17 cellular contexts compared by ENCODE assay signal in genomic region chr9:134193912-134194535, GRCh38. TPM values are rescaled to one million over a fixed set of nuclear protein-coding genes. Genes with fewer than 3 reads are reported as not detected.
DNase-seq lines count a peak whose midpoint lies in the region; ATAC-seq, FAIRE-seq and TF ChIP-seq lines count a peak whose summit lies in the region.
"Had no signal": no experiment of that assay in that cellular context is flagged by ENCODE, and none has a peak within 500 bp of the region (broad histone marks: within the 10 kb centered on the region; RNA-seq: fewer than 3 reads in every experiment).

No MANE protein-coding gene starts in this region.

- peaks cover 3% of the 10 kb centered on the region; the same call in 1 of the 2 replicates for H3K23me2 ChIP-seq in H1 (ENCODE audit: low read depth, low read length)

- H3K27me3 Mint-ChIP-seq in neural crest cell (ENCODE audit: low read depth) (no peaks in the 10 kb centered on the region), T-helper 17 cell (no peaks in the 10 kb centered on the region)
- H3K27me3 Mint-ChIP-seq: CD4-positive, alpha-beta memory T cell had no signal

- H2BK15ac ChIP-seq in H1 (ENCODE audit: low read length), result no peak overlapping the region

- POLR2A ChIA-PET in HepG2 (lab: Yijun Ruan, JAX), result no interaction called here
- POLR2A ChIA-PET in H1 (lab: Charles Lee; ENCODE audit: partially characterized antibody), result interaction anchor here (1.0 kb wide), 1 partner anchor 75 kb away, joined by 3 read pairs; no protein-coding TSS in a partner anchor

- H3K4ac ChIP-seq in H1 (replicated peaks; ENCODE audit: insufficient read length, low read depth, low read length), result no peak overlapping the region

- no peak overlapping the region for H3K23ac ChIP-seq in H1 (ENCODE audit: insufficient read length)

- H2AFZ ChIP-seq in HepG2 (ENCODE audit: low read length) (no peak overlapping the region), H1 (ENCODE audit: low read length) (no peak overlapping the region)

- H3K36me3 ChIP-seq in right lobe of liver, result no peaks in the 10 kb centered on the region
- H3K36me3 ChIP-seq in HepG2 (replicated peaks in 1 of 2; ENCODE audit: control insufficient read depth in 1 of 2, insufficient read depth in 2 of 2, low read length in 2 of 2), result no peaks in the 10 kb centered on the region
- H3K36me3 ChIP-seq in H1 (ENCODE audit: control insufficient read depth in 2 of 4, insufficient read depth in 4 of 4, low read length in 3 of 4), result no peaks in the 10 kb centered on the region
- H3K36me3 ChIP-seq in aorta (ENCODE audit: control insufficient read depth in 1 of 2, insufficient read depth in 2 of 2, low read length in 1 of 2), result no peaks in the 10 kb centered on the region

- TF ChIP-seq CTCF in right lobe of liver (IDR thresholded peaks at IDR 0.05), result no peak
- no peak for TF ChIP-seq CTCF in HepG2 (CRISPR knock-in tag; IDR thresholded peaks at IDR 0.05)
- no peak for TF ChIP-seq CTCF in H1 (IDR thresholded peaks at IDR 0.05; ENCODE audit: control extremely low read depth in 1 of 3, insufficient read depth in 1 of 3, low read depth in 1 of 3, low read length in 3 of 3)
- no peak for TF ChIP-seq CTCF in neural crest cell (conservative IDR thresholded peaks at IDR 0.05)

- no peak overlapping the region for H2BK20ac ChIP-seq in H1 (ENCODE audit: low read length)

- intact Hi-C loops in right lobe of liver (cut with DNase I) (no loop called here), HepG2 (cut with micrococcal nuclease; ENCODE audit: unreplicated experiment) (no loop called here), aorta (cut with DNase I) (no loop called here)

- TF ChIP-seq POLR2A in right lobe of liver (IDR thresholded peaks at IDR 0.05), result no peak
- no peak for TF ChIP-seq POLR2A in HepG2 (IDR thresholded peaks at IDR 0.05; ENCODE audit: insufficient read depth in 1 of 2, low read depth in 2 of 2, low read length in 2 of 2)
- TF ChIP-seq POLR2A in H1 (IDR thresholded peaks at IDR 0.05; ENCODE audit: control extremely low read depth in 1 of 2, low read depth in 2 of 2, low read length in 2 of 2), result no peak

- H4K91ac ChIP-seq in H1 (replicated peaks; ENCODE audit: insufficient read length, low read length), result no peak overlapping the region

- in situ Hi-C loops in HepG2 (cut with HindIII; ENCODE audit: extremely low pct_ligation_motif_present, low pct_unique_long_range_greater_than_20kb), result no loop called here

- CTCF ChIA-PET in HepG2 (lab: Yijun Ruan, JAX; ENCODE audit: low intra/inter-chr PET ratio, low total read pairs), result no interaction called here
- CTCF ChIA-PET in H1 (lab: Charles Lee; ENCODE audit: partially characterized antibody), result interaction anchor here (1.8 kb wide), 1 partner anchor 18 kb away, joined by 4 read pairs; no protein-coding TSS in a partner anchor

- no peak overlapping the region for H3K56ac ChIP-seq in H1 (replicated peaks; ENCODE audit: insufficient read length, low read depth, low read length)

- no peak overlapping the region for H4K5ac ChIP-seq in H1 (ENCODE audit: insufficient read length, low read depth, low read length)

- no peak overlapping the region for H2BK120ac ChIP-seq in H1 (replicated peaks; ENCODE audit: low read depth, low read length)

- H3K27me3 ChIP-seq in right lobe of liver, result no peaks in the 10 kb centered on the region
- H3K27me3 ChIP-seq in HepG2 (ENCODE audit: control insufficient read depth in 1 of 2, insufficient read depth in 2 of 2, low read length in 2 of 2), result peaks cover 11 to 52% of the 10 kb centered on the region in 2 experiments; a peak in 4 of 5 replicates
- H3K27me3 ChIP-seq in H1 (replicated peaks in 1 of 4; ENCODE audit: control insufficient read depth in 3 of 4, extremely low read depth in 1 of 4, insufficient read depth in 3 of 4, low read length in 3 of 4), result 0 out of 7 replicates have a peak, but pooled peaks cover 0 to 2% (median 0%) of the 10 kb centered on the region in 4 experiments
- no peaks in the 10 kb centered on the region for H3K27me3 ChIP-seq in aorta (ENCODE audit: control insufficient read depth in 1 of 2, insufficient read depth in 2 of 2, low read length in 1 of 2)

- 90% methylated on average over 4 of the region's 11 CpGs for WGBS in right lobe of liver (ENCODE audit: insufficient coverage, low coverage, low lambda C conversion rate, missing lambda C conversion rate)
- WGBS in HepG2 (ENCODE audit: low lambda C conversion rate), result 29% methylated on average over 6 of the region's 11 CpGs
- WGBS in H1 (ENCODE audit: extremely low coverage in 1 of 2, insufficient coverage in 1 of 2, insufficient read length in 1 of 2, insufficient replicate concordance in 2 of 2, low coverage in 1 of 2, low lambda C conversion rate in 2 of 2, missing lambda C conversion rate in 1 of 2), 2 experiments, result 81% methylated on average over 11 of the region's 11 CpGs; no CpG with 5 or more reads in 1 of the 2 experiments
- 94 to 95% methylated on average over 11 of the region's 11 CpGs for WGBS in aorta, 2 donors

- no peaks in the 10 kb centered on the region for H3K9me3 ChIP-seq in right lobe of liver
- H3K9me3 ChIP-seq in HepG2 (ENCODE audit: low read length), result no peaks in the 10 kb centered on the region
- no peaks in the 10 kb centered on the region for H3K9me3 ChIP-seq in H1 (ENCODE audit: insufficient read depth in 2 of 2, low read depth in 1 of 2, low read length in 1 of 2)
- no peaks in the 10 kb centered on the region for H3K9me3 ChIP-seq in aorta (ENCODE audit: control insufficient read depth, low read length)
- H3K9me3 ChIP-seq in T-helper 17 cell (ENCODE audit: control insufficient read depth, low read length, poor library complexity, severe bottlenecking), result no peaks in the 10 kb centered on the region

- H3K18ac ChIP-seq in H1 (ENCODE audit: extremely low read depth, low read length), result no peak overlapping the region

- no peak for FAIRE-seq in HepG2 (lab: Jason Lieb, UNC)
- no peak for FAIRE-seq in H1 (lab: Jason Lieb, UNC)

- peak; percentile 14 to 45 (median 33) for DNase-seq in right lobe of liver
- no peak for DNase-seq in HepG2 (ENCODE audit: low spot score)
- no peak for DNase-seq in H1 (ENCODE audit: low read depth in 1 of 2, low spot score in 2 of 2)
- no peak for DNase-seq in neural crest cell (ENCODE audit: low read depth, low spot score)
- peak; percentile 21 to 41 for DNase-seq in aorta
- DNase-seq in dermis blood vessel endothelial cell, result no peak
- no peak for DNase-seq in T-helper 17 cell
- DNase-seq: Calu3; CD4-positive, alpha-beta memory T cell; DMS53; H9; KG1; NCI-H1436; NCI-H2081 treated with DMSO at 0.1 percent for 48 hours; NCI-H524; SHP77 had no signal

- no peak overlapping the region for H3K4me3 ChIP-seq in right lobe of liver
- no peak overlapping the region for H3K4me3 ChIP-seq in HepG2 (replicated peaks in 1 of 3; ENCODE audit: insufficient read depth in 1 of 3, low read depth in 2 of 3, low read length in 3 of 3)
- no peak overlapping the region for H3K4me3 ChIP-seq in H1 (ENCODE audit: extremely low read depth in 1 of 4, insufficient read depth in 2 of 4, low read depth in 3 of 4, low read length in 4 of 4)
- H3K4me3 ChIP-seq in aorta (ENCODE audit: low read length in 2 of 2), result no peak overlapping the region

- no TSS peak for BruUV-seq in HepG2 (replicated peaks; lab: Mats Ljungman, UMichigan)

- H3K27ac ChIP-seq in right lobe of liver (no peak overlapping the region), HepG2 (ENCODE audit: extremely low read length, insufficient read depth, low read length) (no peak overlapping the region), H1 (ENCODE audit: low read depth, low read length) (no peak overlapping the region), aorta (ENCODE audit: low read depth in 1 of 2, low read length in 2 of 2) (no peak overlapping the region)

- H3K4me1 Mint-ChIP-seq in neural crest cell (peaks cover 9% of the 10 kb centered on the region), T-helper 17 cell (peaks cover 30% of the 10 kb centered on the region)

- H3K79me1 ChIP-seq in H1 (ENCODE audit: low read depth, low read length), result no peaks in the 10 kb centered on the region

- ATAC-seq in right lobe of liver (no peak), HepG2 (no peak), aorta (ENCODE audit: low FRiP score) (no peak), T-helper 17 cell (no peak), HG03571 (IDR thresholded peaks at IDR 0.05; ENCODE audit: unreplicated experiment) (no peak)

- H3K27ac Mint-ChIP-seq in neural crest cell (ENCODE audit: unreplicated experiment), result peak overlapping the region; percentile 6
- no peak overlapping the region for H3K27ac Mint-ChIP-seq in T-helper 17 cell
- H3K27ac Mint-ChIP-seq: H9 had no signal

- H3K79me2 ChIP-seq in HepG2 (ENCODE audit: insufficient read depth, low read length) (no peaks in the 10 kb centered on the region), H1 (ENCODE audit: control insufficient read depth in 1 of 2, insufficient read depth in 2 of 2, low read length in 2 of 2) (no peaks in the 10 kb centered on the region)

- H3K36me3 Mint-ChIP-seq in neural crest cell (ENCODE audit: low read depth), result no peaks in the 10 kb centered on the region
- peaks cover 2% of the 10 kb centered on the region for H3K36me3 Mint-ChIP-seq in T-helper 17 cell (ENCODE audit: low read depth)
- H3K36me3 Mint-ChIP-seq: CD4-positive, alpha-beta memory T cell had no signal

- H3K4me3 Mint-ChIP-seq in neural crest cell (no peak overlapping the region), T-helper 17 cell (no peak overlapping the region)
- H3K4me3 Mint-ChIP-seq: H9 had no signal

- no peaks in the 10 kb centered on the region for H3K9me3 Mint-ChIP-seq in neural crest cell
- H3K9me3 Mint-ChIP-seq: H9 had no signal

- no peak overlapping the region for H2BK5ac ChIP-seq in H1 (ENCODE audit: low read depth, low read length)

- H2AK5ac ChIP-seq in H1 (ENCODE audit: low read depth, low read length), result 0 out of 2 replicates have a peak overlapping the region, but pooled peaks have one; percentile 44

- no peak overlapping the region for H3K14ac ChIP-seq in H1 (ENCODE audit: insufficient read length)

- TF ChIP-seq RAD21 in HepG2 (CRISPR knock-in tag; IDR thresholded peaks at IDR 0.05) (no peak), H1 (IDR thresholded peaks at IDR 0.05 in 1 of 2, conservative IDR thresholded peaks at IDR 0.05 in 1 of 2; ENCODE audit: low read depth in 2 of 2, low read length in 2 of 2) (no peak)

- H3K9ac ChIP-seq in HepG2 (ENCODE audit: insufficient read depth, low read depth, low read length), result no peak overlapping the region
- no peak overlapping the region for H3K9ac ChIP-seq in H1 (replicated peaks in 1 of 4; ENCODE audit: extremely low read depth in 1 of 4, low read depth in 3 of 4, low read length in 3 of 4)

- H4K20me1 ChIP-seq in HepG2 (ENCODE audit: insufficient read depth, low read length), result no peaks in the 10 kb centered on the region
- H4K20me1 ChIP-seq in H1 (replicated peaks in 1 of 2; ENCODE audit: control insufficient read depth in 1 of 2, insufficient read depth in 2 of 2, low read length in 2 of 2), result no peaks in the 10 kb centered on the region

- TF ChIP-seq EP300 in HepG2 (IDR thresholded peaks at IDR 0.05; ENCODE audit: low read depth in 2 of 2, low read length in 2 of 2) (no peak), HepG2 (CRISPR knock-in tag; IDR thresholded peaks at IDR 0.05; ENCODE audit: borderline replicate concordance) (no peak), H1 (IDR thresholded peaks at IDR 0.05; ENCODE audit: borderline replicate concordance in 1 of 2, low read depth in 2 of 2, low read length in 2 of 2) (no peak)

- H3K4me1 ChIP-seq in right lobe of liver, result peaks cover 0 to 26% (median 9%) of the 10 kb centered on the region in 4 donors
- peaks cover 20% of the 10 kb centered on the region for H3K4me1 ChIP-seq in HepG2 (ENCODE audit: insufficient read depth, low read length)
- peaks cover 0 to 9% (median 2%) of the 10 kb centered on the region in 4 experiments; a peak in 4 of 7 replicates for H3K4me1 ChIP-seq in H1 (replicated peaks in 1 of 4; ENCODE audit: control insufficient read depth in 3 of 4, insufficient read depth in 4 of 4, low read length in 3 of 4)
- H3K4me1 ChIP-seq in aorta (ENCODE audit: control insufficient read depth in 1 of 2, insufficient read depth in 2 of 2, low read length in 2 of 2), result no peaks in the 10 kb centered on the region

- H2BK12ac ChIP-seq in H1 (ENCODE audit: low read depth, low read length), result no peak overlapping the region

- H4K8ac ChIP-seq in H1 (ENCODE audit: extremely low read depth, insufficient read depth, low read length), result peak overlapping the region; percentile 64; the same call in 1 of the 2 replicates

- H3K4me2 ChIP-seq in HepG2 (ENCODE audit: low read depth, low read length) (no peak overlapping the region), H1 (ENCODE audit: insufficient read depth in 1 of 2, low read depth in 2 of 2, low read length in 2 of 2) (no peak overlapping the region)

RNA-seq across cellular contexts. Expression of gene RNU6ATAC, which starts 29.7 kb away (rescaled TPM):
- total RNA-seq in right lobe of liver (10 to 100 TPM in 4 of 6 experiments, not detected in 2; 17.4 to 91.1 (median 42.6) TPM), HepG2 (2016; rRNA removed; fragmentation: Illumina TruSeq; extraction: Trizol) (894 TPM in 1 of 2 replicates, not detected in the other), neural crest cell (71.3 and 108 TPM in 2 replicates), aorta (100 to 1,000 TPM; 119 to 181 TPM), dermis blood vessel endothelial cell (not detected in 2 replicates), T-helper 17 cell (10 to 100 TPM; 66.4 to 90.1 TPM)
- total RNA-seq in HepG2 (2016; cell fraction: cytosol; rRNA removed; fragmentation: Illumina TruSeq; extraction: Trizol; ENCODE audit: low read depth), result 12,614 and 12,724 TPM in 2 replicates
- 82.4 and 810 TPM in 2 replicates for total RNA-seq in HepG2 (2016; cell fraction: insoluble cytoplasmic fraction; rRNA removed; fragmentation: Illumina TruSeq; extraction: Trizol)
- total RNA-seq in HepG2 (2016; cell fraction: membrane; rRNA removed; fragmentation: Illumina TruSeq; extraction: Trizol), result 600 and 628 TPM in 2 replicates
- 1,443 and 1,712 TPM in 2 replicates for total RNA-seq in HepG2 (2016; cell fraction: nucleus; rRNA removed; fragmentation: Illumina TruSeq; extraction: Trizol)
- polyA plus RNA-seq in HepG2 (2011; rRNA removed) (not detected in 2 replicates), H1 (2011; rRNA removed) (not detected in 2 replicates), aorta (not detected)
- polyA plus RNA-seq in HepG2 (2011; cell fraction: cytosol; rRNA removed), result not detected in 2 replicates
- not detected in 2 replicates for polyA plus RNA-seq in HepG2 (2011; cell fraction: nucleus; rRNA removed)
- not detected in 2 replicates for polyA plus RNA-seq in HepG2 (2012)
- polyA plus RNA-seq in HepG2 (2016; cell fraction: cytosol; fragmentation: Illumina TruSeq; extraction: Trizol; ENCODE audit: low read depth), result 76.0 TPM in 1 of 2 replicates, not detected in the other
- not detected in 2 replicates for polyA plus RNA-seq in HepG2 (2016; cell fraction: insoluble cytoplasmic fraction; fragmentation: Illumina TruSeq; extraction: Trizol; ENCODE audit: low read depth)
- polyA plus RNA-seq in HepG2 (2016; cell fraction: membrane; fragmentation: Illumina TruSeq; extraction: Trizol; ENCODE audit: low read depth), result not detected in 2 replicates
- not detected in 2 replicates for polyA plus RNA-seq in HepG2 (2016; cell fraction: nucleus; fragmentation: Illumina TruSeq; extraction: Trizol; ENCODE audit: insufficient read depth, low read depth)
- under 0.01 TPM in 2 replicates for polyA minus RNA-seq in HepG2 (2011; rRNA and poly(A)+ RNA removed; ENCODE audit: low replicate concordance)
- polyA minus RNA-seq in HepG2 (2011; cell fraction: cytosol; rRNA and poly(A)+ RNA removed), result 1,413 and 1,463 TPM in 2 replicates
- under 0.01 TPM in 1 of 2 replicates, not detected in the other for polyA minus RNA-seq in HepG2 (2011; cell fraction: nucleus; rRNA and poly(A)+ RNA removed)
- 159 and 179 TPM in 2 replicates for total RNA-seq in H1 (2021; fragmentation: NEBNext Ultra II Directional; extraction: Animal tissue kit (Norgen Biotek cat#: 25700))
- not detected for polyA plus RNA-seq in H1 (2011; cell fraction: cytosol; rRNA removed)
- polyA plus RNA-seq in H1 (2011; cell fraction: nucleus; rRNA removed), result not detected
- polyA plus RNA-seq in H1 (2012, experiment 1 of 2), result not detected in 4 replicates
- not detected for polyA plus RNA-seq in H1 (2012, experiment 2 of 2)
- not detected for polyA plus RNA-seq in H1 (2013, experiment 1 of 2)
- polyA plus RNA-seq in H1 (2013, experiment 2 of 2), result not detected
- polyA minus RNA-seq in H1 (2011; rRNA and poly(A)+ RNA removed), result under 0.01 TPM in 2 replicates
- 3,004 TPM for polyA minus RNA-seq in H1 (2011; cell fraction: cytosol; rRNA and poly(A)+ RNA removed)
- polyA minus RNA-seq in H1 (2011; cell fraction: nucleus; rRNA and poly(A)+ RNA removed), result under 0.01 TPM
- polyA plus RNA-seq: CD4-positive, alpha-beta memory T cell had no signal

RNA-seq across cellular contexts. Expression of gene WDR5, which starts 58.1 kb away (rescaled TPM):
- total RNA-seq in right lobe of liver (10 to 100 TPM; 16.6 to 24.0 (median 19.9) TPM), HepG2 (2016; rRNA removed; fragmentation: Illumina TruSeq; extraction: Trizol) (31.6 and 34.3 TPM in 2 replicates), neural crest cell (67.2 and 68.2 TPM in 2 replicates), aorta (10 to 100 TPM; 15.4 to 25.1 TPM), dermis blood vessel endothelial cell (18.5 and 31.4 TPM in 2 replicates), T-helper 17 cell (10 to 100 TPM; 18.3 to 18.4 TPM)
- total RNA-seq in HepG2 (2016; cell fraction: cytosol; rRNA removed; fragmentation: Illumina TruSeq; extraction: Trizol; ENCODE audit: low read depth), result 25.8 and 28.6 TPM in 2 replicates
- 24.3 and 33.8 TPM in 2 replicates for total RNA-seq in HepG2 (2016; cell fraction: insoluble cytoplasmic fraction; rRNA removed; fragmentation: Illumina TruSeq; extraction: Trizol)
- total RNA-seq in HepG2 (2016; cell fraction: membrane; rRNA removed; fragmentation: Illumina TruSeq; extraction: Trizol), result 46.4 and 51.5 TPM in 2 replicates
- 25.3 and 27.9 TPM in 2 replicates for total RNA-seq in HepG2 (2016; cell fraction: nucleus; rRNA removed; fragmentation: Illumina TruSeq; extraction: Trizol)
- polyA plus RNA-seq in HepG2 (2011; rRNA removed) (34.3 and 39.8 TPM in 2 replicates), H1 (2011; rRNA removed) (38.4 and 60.6 TPM in 2 replicates), aorta (10 to 100 TPM; 11.5 to 14.9 TPM)
- polyA plus RNA-seq in HepG2 (2011; cell fraction: cytosol; rRNA removed), result 37.7 and 41.2 TPM in 2 replicates
- polyA plus RNA-seq in HepG2 (2011; cell fraction: nucleus; rRNA removed), result 91.6 and 97.0 TPM in 2 replicates
- 39.5 and 43.5 TPM in 2 replicates for polyA plus RNA-seq in HepG2 (2012)
- polyA plus RNA-seq in HepG2 (2016; cell fraction: cytosol; fragmentation: Illumina TruSeq; extraction: Trizol; ENCODE audit: low read depth), result 48.0 and 58.0 TPM in 2 replicates
- polyA plus RNA-seq in HepG2 (2016; cell fraction: insoluble cytoplasmic fraction; fragmentation: Illumina TruSeq; extraction: Trizol; ENCODE audit: low read depth), result 39.5 and 47.9 TPM in 2 replicates
- 63.7 TPM in 2 replicates for polyA plus RNA-seq in HepG2 (2016; cell fraction: membrane; fragmentation: Illumina TruSeq; extraction: Trizol; ENCODE audit: low read depth)
- 58.1 and 61.1 TPM in 2 replicates for polyA plus RNA-seq in HepG2 (2016; cell fraction: nucleus; fragmentation: Illumina TruSeq; extraction: Trizol; ENCODE audit: insufficient read depth, low read depth)
- 23.7 and 57.9 TPM in 2 replicates for polyA minus RNA-seq in HepG2 (2011; rRNA and poly(A)+ RNA removed; ENCODE audit: low replicate concordance)
- polyA minus RNA-seq in HepG2 (2011; cell fraction: cytosol; rRNA and poly(A)+ RNA removed), result 18.7 and 21.8 TPM in 2 replicates
- polyA minus RNA-seq in HepG2 (2011; cell fraction: nucleus; rRNA and poly(A)+ RNA removed), result 35.8 and 44.5 TPM in 2 replicates
- 68.1 and 69.7 TPM in 2 replicates for total RNA-seq in H1 (2021; fragmentation: NEBNext Ultra II Directional; extraction: Animal tissue kit (Norgen Biotek cat#: 25700))
- 56.9 TPM for polyA plus RNA-seq in H1 (2011; cell fraction: cytosol; rRNA removed)
- polyA plus RNA-seq in H1 (2011; cell fraction: nucleus; rRNA removed), result 76.4 TPM
- 42.0 to 58.2 TPM (median 56.5 TPM) in 4 replicates for polyA plus RNA-seq in H1 (2012, experiment 1 of 2)
- 44.3 TPM for polyA plus RNA-seq in H1 (2012, experiment 2 of 2)
- polyA plus RNA-seq in H1 (2013, experiment 1 of 2), result 35.2 TPM
- 36.8 TPM for polyA plus RNA-seq in H1 (2013, experiment 2 of 2)
- polyA minus RNA-seq in H1 (2011; rRNA and poly(A)+ RNA removed), result 22.2 and 24.4 TPM in 2 replicates
- 25.7 TPM for polyA minus RNA-seq in H1 (2011; cell fraction: cytosol; rRNA and poly(A)+ RNA removed)
- 26.3 TPM for polyA minus RNA-seq in H1 (2011; cell fraction: nucleus; rRNA and poly(A)+ RNA removed)

Comparison
In these comparisons a context has a peak if more than half of its experiments do, and no peak if none do; other contexts are left out.
1. DNase-seq: peak in right lobe of liver (3 of 3) and aorta (2 of 2); none in HepG2 (single experiment), H1 (0 of 2), neural crest cell (single experiment), dermis blood vessel endothelial cell (single experiment) and T-helper 17 cell (0 of 3).